In the genomic region with DNA sequence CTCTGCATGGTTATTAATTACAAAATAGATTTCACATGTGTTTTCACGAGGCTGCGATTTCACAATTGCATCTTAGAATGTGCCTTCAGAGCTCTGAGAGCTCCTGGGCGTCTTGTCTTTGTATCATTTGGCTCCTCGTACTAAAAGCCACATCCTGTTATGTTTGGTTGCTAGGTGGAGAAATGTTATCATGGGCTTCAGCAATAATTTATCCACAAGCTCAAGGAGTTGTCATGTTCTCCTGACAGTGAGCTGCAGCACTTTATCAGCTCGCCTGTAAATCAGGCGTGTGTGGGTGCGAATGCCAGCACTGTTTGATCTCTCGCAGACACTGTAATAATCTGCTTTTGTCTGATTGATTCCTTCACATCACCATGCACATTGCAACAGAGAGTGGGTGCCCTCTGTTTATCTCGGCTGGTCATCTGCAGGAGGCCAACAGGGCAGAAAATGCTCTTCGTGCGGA, we compare ENCODE assay signal across 8 cellular contexts.
A peak's percentile ranks its signal among the peaks of the same experiment; 100 is the strongest.
DNase-seq lines count a peak whose midpoint lies in the region; ATAC-seq and TF ChIP-seq lines count a peak whose summit lies in the region.

No MANE protein-coding gene starts in this region.

- no peaks in the 10 kb centered on the region for H3K4me1 ChIP-seq in foreskin keratinocyte

- H3K9me3 Mint-ChIP-seq in IgD-negative memory B cell: peaks cover 3 to 14% (median 8%) of the 10 kb centered on the region in 3 donors
- H3K9me3 Mint-ChIP-seq in activated CD8-positive, alpha-beta T cell treated with anti-CD3 and anti-CD28 coated beads, Interleukin-2, amount 10 ng/mL, durations not matched to agents 7 days and 5 days (ENCODE audit: insufficient read depth): peaks cover 3% of the 10 kb centered on the region

- CTCF ChIA-PET in activated CD8-positive, alpha-beta T cell treated with anti-CD3 and anti-CD28 coated beads, Interleukin-2, amount 10 ng/mL, durations not matched to agents 7 days and 5 days (lab: Charles Lee): interaction anchor here (0.7 to 2.2 kb wide), 3 partner anchors 9 to 98 kb away, joined by 3 to 9 read pairs (median 5); no protein-coding TSS in a partner anchor

- DNase-seq in activated CD8-positive, alpha-beta T cell treated with anti-CD3 and anti-CD28 coated beads, Interleukin-2, amount 10 ng/mL, durations not matched to agents 7 days and 5 days: peak; percentile 64
- peak; percentile 16 to 28 for DNase-seq in foreskin keratinocyte
- peak; percentile 13 for DNase-seq in stimulated activated CD8-positive, alpha-beta memory T cell treated with anti-CD3 and anti-CD28 coated beads, Interleukin-12 subunit alpha, Interleukin-12 subunit beta, amount 100 ng/mL, for 4 hours (ENCODE audit: low read depth)
- DNase-seq in OCI-M2 (lab: John Stamatoyannopoulos, UW; ENCODE audit: unreplicated experiment): no peak
- no peak for DNase-seq in cerebellar cortex (ENCODE audit: low spot score)

- ATAC-seq in activated CD8-positive, alpha-beta T cell treated with anti-CD3 and anti-CD28 coated beads, Interleukin-2, amount 10 ng/mL, durations not matched to agents 7 days and 5 days: peak; percentile 91
- no peak for ATAC-seq in foreskin keratinocyte
- ATAC-seq in HG03457 (IDR thresholded peaks at IDR 0.05; ENCODE audit: unreplicated experiment): no peak
- ATAC-seq in GM18907 (IDR thresholded peaks at IDR 0.05; ENCODE audit: unreplicated experiment): no peak

- peaks cover 0 to 18% (median 14%) of the 10 kb centered on the region in 3 donors for H3K4me1 Mint-ChIP-seq in IgD-negative memory B cell
- peaks cover 50% of the 10 kb centered on the region for H3K4me1 Mint-ChIP-seq in activated CD8-positive, alpha-beta T cell treated with anti-CD3 and anti-CD28 coated beads, Interleukin-2, amount 10 ng/mL, durations not matched to agents 7 days and 5 days (ENCODE audit: low read depth)

- H3K27ac ChIP-seq in foreskin keratinocyte: no peak overlapping the region

- H3K27ac Mint-ChIP-seq in IgD-negative memory B cell: peak overlapping the region in 2 of 3 donors; percentile 14 to 57
- H3K27ac Mint-ChIP-seq in activated CD8-positive, alpha-beta T cell treated with anti-CD3 and anti-CD28 coated beads, Interleukin-2, amount 10 ng/mL, durations not matched to agents 7 days and 5 days: peak overlapping the region; percentile 88

- peaks cover 3% of the 10 kb centered on the region for H3K27me3 Mint-ChIP-seq in IgD-negative memory B cell
- H3K27me3 Mint-ChIP-seq in activated CD8-positive, alpha-beta T cell treated with anti-CD3 and anti-CD28 coated beads, Interleukin-2, amount 10 ng/mL, durations not matched to agents 7 days and 5 days (ENCODE audit: low read depth): no peaks in the 10 kb centered on the region

- H3K36me3 Mint-ChIP-seq in IgD-negative memory B cell: peaks cover 2% of the 10 kb centered on the region
- peaks cover 5% of the 10 kb centered on the region for H3K36me3 Mint-ChIP-seq in activated CD8-positive, alpha-beta T cell treated with anti-CD3 and anti-CD28 coated beads, Interleukin-2, amount 10 ng/mL, durations not matched to agents 7 days and 5 days (ENCODE audit: low read depth)

- no peak for TF ChIP-seq CTCF in foreskin keratinocyte (conservative IDR thresholded peaks at IDR 0.05)

- peak overlapping the region in 2 of 4 donors; percentile 55 to 74 for H3K4me3 Mint-ChIP-seq in IgD-negative memory B cell
- H3K4me3 Mint-ChIP-seq in activated CD8-positive, alpha-beta T cell treated with anti-CD3 and anti-CD28 coated beads, Interleukin-2, amount 10 ng/mL, durations not matched to agents 7 days and 5 days: peak overlapping the region; percentile 57

- no peaks in the 10 kb centered on the region for H3K27me3 ChIP-seq in foreskin keratinocyte

- POLR2A ChIA-PET in activated CD8-positive, alpha-beta T cell treated with anti-CD3 and anti-CD28 coated beads, Interleukin-2, amount 10 ng/mL, durations not matched to agents 7 days and 5 days (lab: Charles Lee): interaction anchor here (1.2 kb wide), 1 partner anchor 219 kb away, joined by 6 read pairs; a partner anchor contains a TSS

Comparison
In these comparisons a context has a peak if more than half of its experiments do, and no peak if none do; other contexts are left out.
1. DNase-seq: peak in activated CD8-positive, alpha-beta T cell treated with anti-CD3 and anti-CD28 coated beads, Interleukin-2, amount 10 ng/mL, durations not matched to agents 7 days and 5 days (single experiment), foreskin keratinocyte (2 of 2) and stimulated activated CD8-positive, alpha-beta memory T cell treated with anti-CD3 and anti-CD28 coated beads, Interleukin-12 subunit alpha, Interleukin-12 subunit beta, amount 100 ng/mL, for 4 hours (single experiment); none in OCI-M2 (single experiment) and cerebellar cortex (single experiment).